ENCODE assay signal across 8 cellular contexts in genomic region chrX:3345281-3346081, GRCh38. TPM values are rescaled to one million over a fixed set of nuclear protein-coding genes. Genes with fewer than 3 reads are reported as not detected.
DNase-seq lines count a peak whose midpoint lies in the region; ATAC-seq, FAIRE-seq and TF ChIP-seq lines count a peak whose summit lies in the region.

No MANE protein-coding gene starts in this region.

- H3K4me1 ChIP-seq in spleen (no peaks in the 10 kb centered on the region), PC-3 (ENCODE audit: insufficient read depth, low read length) (no peaks in the 10 kb centered on the region)

- DNase-seq in H7: peak; percentile 68
- DNase-seq in bronchial epithelial cell (ENCODE audit: low read depth): peak; percentile 35
- no peak for DNase-seq in kidney epithelial cell (ENCODE audit: low read depth)
- DNase-seq in spleen: peak; percentile 76
- no peak for DNase-seq in UCSD-AML1 (lab: John Stamatoyannopoulos, UW; ENCODE audit: unreplicated experiment)
- no peak for DNase-seq in PC-3

- no peak for FAIRE-seq in bronchial epithelial cell (lab: Jason Lieb, UNC)

- H3K9ac ChIP-seq in PC-3 (ENCODE audit: low read length): no peak overlapping the region

- BruUV-seq in PC-3 (replicated peaks; lab: Mats Ljungman, UMichigan): no TSS peak

- no peaks in the 10 kb centered on the region for H3K9me2 ChIP-seq in PC-3 (replicated peaks; ENCODE audit: low read length)

- H3K79me2 ChIP-seq in PC-3 (ENCODE audit: low read length): no peaks in the 10 kb centered on the region

- no peak overlapping the region for H3K4me2 ChIP-seq in PC-3 (ENCODE audit: low read length)

- ATAC-seq in GM19023 (IDR thresholded peaks at IDR 0.05; ENCODE audit: unreplicated experiment): no peak
- ATAC-seq in PC-3: no peak
- ATAC-seq in HG02970 (IDR thresholded peaks at IDR 0.05; ENCODE audit: low FRiP score, unreplicated experiment): no peak

- TF ChIP-seq CTCF in bronchial epithelial cell (IDR thresholded peaks at IDR 0.05; ENCODE audit: insufficient read depth, low read length, severe bottlenecking): no peak
- no peak for TF ChIP-seq CTCF in kidney epithelial cell (IDR thresholded peaks at IDR 0.05; ENCODE audit: insufficient read depth, low read length, poor library complexity, severe bottlenecking)
- no peak for TF ChIP-seq CTCF in spleen (IDR thresholded peaks at IDR 0.05 in 8 of 11, conservative IDR thresholded peaks at IDR 0.05 in 3 of 11)
- no peak for TF ChIP-seq CTCF in PC-3 (conservative IDR thresholded peaks at IDR 0.05; ENCODE audit: low read depth, low read length)

- H3K36me3 ChIP-seq in H7 (replicated peaks; ENCODE audit: control insufficient read depth, insufficient read depth, low read length) (no peaks in the 10 kb centered on the region), bronchial epithelial cell (ENCODE audit: control insufficient read depth, insufficient read depth, low read length) (no peaks in the 10 kb centered on the region), kidney epithelial cell (ENCODE audit: control insufficient read depth, insufficient read depth, low read length) (no peaks in the 10 kb centered on the region), spleen (no peaks in the 10 kb centered on the region), PC-3 (ENCODE audit: low read depth, low read length) (no peaks in the 10 kb centered on the region)

- H2AFZ ChIP-seq in PC-3 (ENCODE audit: low read length): no peak overlapping the region

- no peaks in the 10 kb centered on the region for H3F3A ChIP-seq in PC-3 (ENCODE audit: low read length, unreplicated experiment)

- H3K27me3 ChIP-seq in H7 (ENCODE audit: control insufficient read depth, insufficient read depth, low read length) (peaks cover 45% of the 10 kb centered on the region), bronchial epithelial cell (ENCODE audit: control insufficient read depth, insufficient read depth, low read length) (no peaks in the 10 kb centered on the region), kidney epithelial cell (ENCODE audit: control insufficient read depth, insufficient read depth, low read length) (peaks cover 32% of the 10 kb centered on the region), spleen (replicated peaks in 1 of 7) (peaks cover 0 to 42% (median 25%) of the 10 kb centered on the region in 7 donors), PC-3 (ENCODE audit: low read length) (peaks cover 22% of the 10 kb centered on the region; the same call in 1 of the 2 replicates)

- intact Hi-C loops in spleen (cut with DNase I; ENCODE audit: low total_unique reads): no loop called here
- intact Hi-C loops in PC-3 (cut with micrococcal nuclease): no loop called here

- WGBS in spleen, 5 donors: 4 to 14% (median 7%) methylated on average over 3 to 62 of the region's 62 CpGs

- H3K9me3 ChIP-seq in spleen: peaks cover 0 to 10% (median 0%) of the 10 kb centered on the region in 8 donors
- no peaks in the 10 kb centered on the region for H3K9me3 ChIP-seq in PC-3 (ENCODE audit: low read length)

- H3K27ac ChIP-seq in spleen (peak overlapping the region; percentile 40 to 82 (median 68)), PC-3 (ENCODE audit: low read length) (no peak overlapping the region)

- POLR2A ChIA-PET in PC-3 (lab: Charles Lee; ENCODE audit: unreplicated experiment): no interaction called here

- no peak for TF ChIP-seq POLR2A in spleen (IDR thresholded peaks at IDR 0.05)

- CTCF ChIA-PET in PC-3 (lab: Charles Lee): no interaction called here

- H4K20me1 ChIP-seq in PC-3 (ENCODE audit: low read length): no peaks in the 10 kb centered on the region

- H3K4me3 ChIP-seq in H7 (ENCODE audit: insufficient read depth, low read depth, low read length) (peak overlapping the region; percentile 60), bronchial epithelial cell (ENCODE audit: low read depth, low read length) (peak overlapping the region; percentile 44), kidney epithelial cell (ENCODE audit: low read depth, low read length) (peak overlapping the region; percentile 40), spleen (peak overlapping the region; percentile 2 to 57 (median 34)), PC-3 (ENCODE audit: low read length) (no peak overlapping the region)

RNA-seq across cellular contexts. Expression of gene MXRA5, which starts 1.0 kb away (rescaled TPM):
- total RNA-seq in H7 (2014; rRNA removed; shearing (Covaris generic)): 1.5 and 1.8 TPM in 2 replicates
- total RNA-seq in bronchial epithelial cell (0.26 and 0.53 TPM in 2 replicates), kidney epithelial cell (4.9 and 5.4 TPM in 2 replicates), spleen (10 to 100 TPM in 2 of 7 donors, 1 to 10 TPM in 5; 5.6 to 13.6 (median 9.0) TPM), PC-3 (2014; rRNA removed) (not detected in 2 replicates)
- under 1 TPM; 0.28 to 0.58 (median 0.49) TPM for polyA plus RNA-seq in spleen

Comparison
In these comparisons a context has a peak if more than half of its experiments do, and no peak if none do; other contexts are left out.
1. DNase-seq: peak in H7 (single experiment), bronchial epithelial cell (single experiment) and spleen (single experiment); none in kidney epithelial cell (single experiment), UCSD-AML1 (single experiment) and PC-3 (single experiment).